In the genomic region with DNA sequence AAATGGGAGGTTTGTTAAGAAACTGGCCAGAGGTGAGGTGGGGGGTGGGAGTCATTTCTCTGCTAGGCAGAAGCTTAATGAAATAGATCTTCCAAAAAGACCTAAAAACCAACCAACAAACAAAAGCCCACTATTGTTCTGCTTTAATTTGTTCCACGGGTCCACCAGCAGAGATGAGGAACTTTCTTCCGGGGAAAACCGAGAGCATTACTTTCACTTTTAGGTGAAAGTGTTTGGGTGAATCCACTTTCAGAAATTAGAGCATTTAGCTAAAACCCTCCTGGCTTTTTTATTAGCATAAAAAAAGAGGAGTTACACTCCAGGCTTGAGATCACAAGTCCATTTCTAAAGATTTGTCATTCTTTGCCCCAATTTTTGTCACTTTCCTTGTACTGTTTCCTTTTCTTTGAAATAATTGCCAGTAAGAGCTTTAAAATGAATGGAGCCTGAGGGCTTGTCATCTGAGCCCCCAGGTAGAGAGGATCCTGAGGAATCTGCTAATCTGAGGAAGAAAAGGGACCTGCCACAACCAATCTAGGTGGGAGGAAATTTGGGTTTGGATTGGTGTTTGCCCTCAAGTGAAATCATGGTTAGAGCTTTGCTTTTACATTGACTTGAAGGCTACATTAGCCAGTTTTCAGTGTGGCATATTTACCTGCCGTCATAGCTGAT, we compare ENCODE assay signal across 9 cellular contexts.
A peak's percentile ranks its signal among the peaks of the same experiment; 100 is the strongest.
DNase-seq lines count a peak whose midpoint lies in the region; ATAC-seq and TF ChIP-seq lines count a peak whose summit lies in the region.
"Had no signal": no experiment of that assay in that cellular context is flagged by ENCODE, and none has a peak within 500 bp of the region (broad histone marks: within the 10 kb centered on the region; RNA-seq: fewer than 3 reads in every experiment).

No MANE protein-coding gene starts in this region.

- no peak for TF ChIP-seq CTCF in HL-60 (IDR thresholded peaks at IDR 0.05; ENCODE audit: insufficient read depth, low read length)
- no peak for TF ChIP-seq CTCF in chondrocyte (IDR thresholded peaks at IDR 0.05)
- no peak for TF ChIP-seq CTCF in natural killer cell (IDR thresholded peaks at IDR 0.05)

- H3K27me3 Mint-ChIP-seq in chondrocyte (ENCODE audit: low read depth) (no peaks in the 10 kb centered on the region), natural killer cell (ENCODE audit: low read depth in 2 of 2) (no peaks in the 10 kb centered on the region)

- no peaks in the 10 kb centered on the region for H3K36me3 Mint-ChIP-seq in chondrocyte (ENCODE audit: low read depth)
- no peaks in the 10 kb centered on the region for H3K36me3 Mint-ChIP-seq in natural killer cell

- no peaks in the 10 kb centered on the region for H3K36me3 ChIP-seq in ACC112 (ENCODE audit: insufficient read depth, low read length)
- H3K36me3 ChIP-seq in mucosa of rectum (ENCODE audit: control insufficient read depth in 2 of 2, insufficient read depth in 2 of 2, low read length in 2 of 2): no peaks in the 10 kb centered on the region

- H3K4me3 ChIP-seq in ACC112 (ENCODE audit: low read depth, low read length) (peak overlapping the region; percentile 88), HL-60 (replicated peaks; ENCODE audit: insufficient read depth, low read length) (peak overlapping the region; percentile 21), mucosa of rectum (ENCODE audit: low read length in 2 of 2) (peak overlapping the region; percentile 21 to 46)

- ATAC-seq in natural killer cell: no peak

- H3K27me3 ChIP-seq in ACC112 (ENCODE audit: insufficient read depth, low read length): no peaks in the 10 kb centered on the region
- no peaks in the 10 kb centered on the region for H3K27me3 ChIP-seq in HL-60 (ENCODE audit: insufficient read depth, poor library complexity, severe bottlenecking)
- no peaks in the 10 kb centered on the region for H3K27me3 ChIP-seq in mucosa of rectum (ENCODE audit: control insufficient read depth in 2 of 2, insufficient read depth in 2 of 2, low read length in 2 of 2)

- H2AFZ ChIP-seq in ACC112 (ENCODE audit: low read length, unreplicated experiment): peak overlapping the region; percentile 99

- H3K4me1 ChIP-seq in ACC112 (ENCODE audit: control insufficient read depth, insufficient read depth, low read length, unreplicated experiment) (peaks cover 8% of the 10 kb centered on the region), mucosa of rectum (ENCODE audit: control insufficient read depth in 2 of 2, insufficient read depth in 2 of 2, low read length in 2 of 2) (no peaks in the 10 kb centered on the region)

- DNase-seq in HL-60 (ENCODE audit: low read depth in 1 of 2, low spot score in 1 of 2) (no peak), chondrocyte (ENCODE audit: low spot score) (no peak), AML-193 (lab: John Stamatoyannopoulos, UW) (no peak), SW 1271 (lab: John Stamatoyannopoulos, UW) (no peak), natural killer cell (no peak), NCI-H69 (lab: John Stamatoyannopoulos, UW) (no peak)
- DNase-seq: anterior cingulate cortex had no signal

- H3K4me3 Mint-ChIP-seq in chondrocyte (ENCODE audit: unreplicated experiment) (peak overlapping the region; percentile 62), natural killer cell (no peak overlapping the region)

- no peaks in the 10 kb centered on the region for H3K9me3 ChIP-seq in mucosa of rectum (ENCODE audit: control insufficient read depth in 2 of 2, low read length in 2 of 2)

- H3K9me3 Mint-ChIP-seq in chondrocyte (ENCODE audit: low read depth) (peaks cover 17% of the 10 kb centered on the region), natural killer cell (peaks cover 0 to 4% of the 10 kb centered on the region in 2 donors)

- H3K27ac ChIP-seq in ACC112 (ENCODE audit: low read depth, low read length): no peak overlapping the region
- H3K27ac ChIP-seq in HL-60 (replicated peaks): no peak overlapping the region
- no peak overlapping the region for H3K27ac ChIP-seq in mucosa of rectum (ENCODE audit: low read depth in 2 of 2, low read length in 2 of 2)

- no peak overlapping the region for H3K27ac Mint-ChIP-seq in chondrocyte (ENCODE audit: unreplicated experiment)
- no peak overlapping the region for H3K27ac Mint-ChIP-seq in natural killer cell

- H3K79me2 ChIP-seq in ACC112 (ENCODE audit: control insufficient read depth, insufficient read depth, low read length, unreplicated experiment): no peaks in the 10 kb centered on the region

- H3K4me1 Mint-ChIP-seq in chondrocyte (ENCODE audit: low read depth): peaks cover 13% of the 10 kb centered on the region
- no peaks in the 10 kb centered on the region for H3K4me1 Mint-ChIP-seq in natural killer cell

- intact Hi-C loops in natural killer cell (cut with micrococcal nuclease): no loop called here

- no peak overlapping the region for H3K9ac ChIP-seq in mucosa of rectum (ENCODE audit: low read depth in 1 of 2, low read length in 2 of 2)

Comparison
In these comparisons a context has a peak if more than half of its experiments do, and no peak if none do; other contexts are left out.
1. H3K4me3 ChIP-seq: peak in every context shown above with its lines; median percentile 88 in ACC112; 34 in mucosa of rectum; 21 in HL-60.